Comparison of ENCODE assay signal across 8 cellular contexts in the genomic region with DNA sequence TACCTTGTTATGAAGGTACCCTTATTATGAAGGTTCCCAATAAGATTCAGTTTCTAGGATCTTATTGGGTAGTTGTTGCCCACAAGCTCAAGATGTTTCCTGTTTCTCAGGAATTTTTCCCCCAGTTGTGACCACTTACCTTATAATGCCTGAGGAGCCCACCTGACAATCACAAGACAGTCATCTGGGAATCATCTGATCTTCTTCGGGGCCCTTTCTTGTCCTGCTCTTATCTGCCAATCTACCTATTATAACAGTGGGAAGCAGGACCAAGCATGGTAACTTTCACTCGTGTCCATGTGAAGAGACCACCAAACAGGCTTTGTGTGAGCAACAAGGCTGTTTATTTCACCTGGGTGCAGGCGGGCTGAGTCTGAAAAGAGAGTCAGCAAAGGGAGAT.
"Had no signal": no experiment of that assay in that cellular context is flagged by ENCODE, and none has a peak within 500 bp of the region (broad histone marks: within the 10 kb centered on the region; RNA-seq: fewer than 3 reads in every experiment).

No MANE protein-coding gene starts in this region.

- DNase-seq: GM23248, GOT3, H9, HCEC 1CT, IMR-90, KG1 had no signal

- H3K27ac ChIP-seq: GM23248, HL-60 had no signal

- H2AFZ ChIP-seq: GM23248 had no signal

- H3K4me3 Mint-ChIP-seq: H9 had no signal

- H3K9ac ChIP-seq: GM23248 had no signal

- ATAC-seq: K562 had no signal

- H3K4me3 ChIP-seq: GM23248, K562 had no signal

- H3K27ac Mint-ChIP-seq: H9 had no signal
